ENCODE assay signal across 23 cellular contexts in genomic region chr7:124702385-124702784, GRCh38.
DNase-seq lines count a peak whose midpoint lies in the region; ATAC-seq and TF ChIP-seq lines count a peak whose summit lies in the region.
"Had no signal": no experiment of that assay in that cellular context is flagged by ENCODE, and none has a peak within 500 bp of the region (broad histone marks: within the 10 kb centered on the region; RNA-seq: fewer than 3 reads in every experiment).

No MANE protein-coding gene starts in this region.

- H3K9me3 ChIP-seq in Peyer's patch = no peaks in the 10 kb centered on the region
- H3K9me3 ChIP-seq: prostate gland, tibial artery had no signal

- TF ChIP-seq CTCF in fibroblast of the aortic adventitia (IDR thresholded peaks at IDR 0.05; ENCODE audit: insufficient read depth, low read length) = no peak
- no peak for TF ChIP-seq CTCF in Peyer's patch (IDR thresholded peaks at IDR 0.05)

- no peak overlapping the region for H3K4me3 Mint-ChIP-seq in effector memory CD8-positive, alpha-beta T cell
- H3K4me3 Mint-ChIP-seq: activated CD4-positive, alpha-beta memory T cell treated with anti-CD3 and anti-CD28 coated beads, Interleukin-2, amount 10 ng/mL, durations not matched to agents 7 days and 5 days; activated naive CD8-positive, alpha-beta T cell; naive thymus-derived CD4-positive, alpha-beta T cell; T-helper 17 cell had no signal

- DNase-seq in GM04504 (ENCODE audit: low read depth) (peak; percentile 40), fibroblast of the aortic adventitia (ENCODE audit: low read depth) (peak; percentile 44), renal cortical epithelial cell (ENCODE audit: low read depth) (peak; percentile 25), Peyer's patch (no peak)
- no peak for DNase-seq in activated T-cell treated with anti-CD3 and anti-CD28 coated beads, Interleukin-2, amount 50 U/mL, for 1 hour
- no peak for DNase-seq in effector memory CD8-positive, alpha-beta T cell
- DNase-seq: ACHN; activated CD4-positive, alpha-beta memory T cell treated with anti-CD3 and anti-CD28 coated beads, Interleukin-2, amount 10 ng/mL, durations not matched to agents 7 days and 5 days; activated CD4-positive, alpha-beta T cell treated with anti-CD3 and anti-CD28 coated beads for 1 hour; activated CD8-positive, alpha-beta memory T cell treated with anti-CD3 and anti-CD28 coated beads, Interleukin-2, amount 50 U/mL, for 48 hours; aorta; left ventricle myocardium superior; naive thymus-derived CD4-positive, alpha-beta T cell; NCI-H1092 treated with DMSO at 0.1 percent for 48 hours; NCI-H187; stimulated activated naive CD8-positive, alpha-beta T cell treated with anti-CD3 and anti-CD28 coated beads, Interleukin-15, Interleukin-2, amounts not matched to agents 100 U/mL and 50 U/mL, for 24 hours; T-helper 17 cell; tibial artery had no signal

- H3K27me3 Mint-ChIP-seq in effector memory CD8-positive, alpha-beta T cell = no peaks in the 10 kb centered on the region
- H3K27me3 Mint-ChIP-seq: activated CD4-positive, alpha-beta memory T cell treated with anti-CD3 and anti-CD28 coated beads, Interleukin-2, amount 10 ng/mL, durations not matched to agents 7 days and 5 days; activated naive CD8-positive, alpha-beta T cell; T-helper 17 cell had no signal

- H3K9me3 Mint-ChIP-seq in effector memory CD8-positive, alpha-beta T cell = peaks cover 6 to 10% of the 10 kb centered on the region in 2 donors

- no peaks in the 10 kb centered on the region for H3K36me3 Mint-ChIP-seq in effector memory CD8-positive, alpha-beta T cell (ENCODE audit: insufficient read depth)
- H3K36me3 Mint-ChIP-seq: activated naive CD8-positive, alpha-beta T cell; naive thymus-derived CD4-positive, alpha-beta T cell had no signal

- no peak for TF ChIP-seq POLR2A in Peyer's patch (IDR thresholded peaks at IDR 0.05)

- no peaks in the 10 kb centered on the region for H3K4me1 ChIP-seq in Peyer's patch
- H3K4me1 ChIP-seq: prostate gland had no signal

- ATAC-seq in GM18873 (IDR thresholded peaks at IDR 0.05; ENCODE audit: low FRiP score, unreplicated experiment) = no peak
- ATAC-seq in effector memory CD8-positive, alpha-beta T cell (replicated peaks) = no peak
- ATAC-seq: HepG2; left ventricle myocardium superior; naive thymus-derived CD4-positive, alpha-beta T cell; stimulated activated naive CD8-positive, alpha-beta T cell treated with anti-CD3 and anti-CD28 coated beads, Interleukin-15, Interleukin-2, amounts not matched to agents 100 U/mL and 50 U/mL, for 24 hours; T-helper 17 cell had no signal

- H3K4me3 ChIP-seq in fibroblast of the aortic adventitia (ENCODE audit: low read depth, low read length) (no peak overlapping the region), Peyer's patch (no peak overlapping the region)
- H3K4me3 ChIP-seq: prostate gland, tibial artery had no signal

- no peak overlapping the region for H3K27ac Mint-ChIP-seq in effector memory CD8-positive, alpha-beta T cell
- H3K27ac Mint-ChIP-seq: activated CD4-positive, alpha-beta memory T cell treated with anti-CD3 and anti-CD28 coated beads, Interleukin-2, amount 10 ng/mL, durations not matched to agents 7 days and 5 days; activated naive CD8-positive, alpha-beta T cell; naive thymus-derived CD4-positive, alpha-beta T cell; T-helper 17 cell had no signal

- no peaks in the 10 kb centered on the region for H3K4me1 Mint-ChIP-seq in effector memory CD8-positive, alpha-beta T cell (ENCODE audit: low read depth in 2 of 2)
- H3K4me1 Mint-ChIP-seq: activated CD4-positive, alpha-beta memory T cell treated with anti-CD3 and anti-CD28 coated beads, Interleukin-2, amount 10 ng/mL, durations not matched to agents 7 days and 5 days; naive thymus-derived CD4-positive, alpha-beta T cell; T-helper 17 cell had no signal

- H3K27ac ChIP-seq in angular gyrus (ENCODE audit: low read depth, low read length) = peak overlapping the region; percentile 87
- no peak overlapping the region for H3K27ac ChIP-seq in Peyer's patch
- H3K27ac ChIP-seq: prostate gland had no signal

- H3K27me3 ChIP-seq in Peyer's patch = no peaks in the 10 kb centered on the region
- H3K27me3 ChIP-seq: tibial artery had no signal

- H3K36me3 ChIP-seq in Peyer's patch = no peaks in the 10 kb centered on the region
- H3K36me3 ChIP-seq: prostate gland, tibial artery had no signal

Comparison
In these comparisons a context has a peak if more than half of its experiments do, and no peak if none do; other contexts are left out.
1. DNase-seq: peak in GM04504 (single experiment), fibroblast of the aortic adventitia (single experiment) and renal cortical epithelial cell (single experiment); none in Peyer's patch (0 of 3), activated T-cell treated with anti-CD3 and anti-CD28 coated beads, Interleukin-2, amount 50 U/mL, for 1 hour (single experiment) and effector memory CD8-positive, alpha-beta T cell (0 of 3).